In the genomic region with DNA sequence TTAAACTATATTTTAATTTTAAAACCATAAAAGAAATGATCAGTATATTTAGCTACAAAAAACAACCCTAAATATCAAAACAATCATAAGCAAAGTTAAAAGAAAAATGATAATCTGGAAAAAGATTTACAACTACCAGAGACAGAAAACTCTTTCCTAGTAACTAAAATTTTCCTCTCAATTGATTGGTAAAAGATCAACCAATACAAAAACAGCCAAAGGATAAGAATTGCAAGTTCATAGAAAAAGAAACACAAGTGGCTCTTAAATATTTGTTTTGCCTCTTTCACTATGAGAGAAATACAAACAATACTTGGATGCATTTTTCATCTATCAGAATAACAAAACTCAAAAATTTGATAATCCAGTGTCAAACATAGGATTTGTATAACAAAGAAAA, we compare ENCODE assay signal across 33 cellular contexts.
"Had no signal": no experiment of that assay in that cellular context is flagged by ENCODE, and none has a peak within 500 bp of the region (broad histone marks: within the 10 kb centered on the region; RNA-seq: fewer than 3 reads in every experiment).

No MANE protein-coding gene starts in this region.

- FAIRE-seq: astrocyte, bronchial epithelial cell, colon, endothelial cell of umbilical vein had no signal

- H3K4me1 Mint-ChIP-seq: activated CD4-positive, alpha-beta memory T cell treated with anti-CD3 and anti-CD28 coated beads, Interleukin-2, amount 10 ng/mL, durations not matched to agents 7 days and 5 days; activated CD4-positive, alpha-beta T cell treated with anti-CD3 and anti-CD28 coated beads, Interleukin-2, amount 10 ng/mL, durations not matched to agents 7 days and 5 days; activated naive CD4-positive, alpha-beta T cell treated with anti-CD3 and anti-CD28 coated beads, Interleukin-2, amount 10 ng/mL, durations not matched to agents 7 days and 5 days; activated naive CD8-positive, alpha-beta T cell treated with anti-CD3 and anti-CD28 coated beads, Interleukin-2, amount 10 ng/mL, durations not matched to agents 7 days and 5 days; WTC11 had no signal

- H3K4me3 Mint-ChIP-seq: activated CD4-positive, alpha-beta memory T cell treated with anti-CD3 and anti-CD28 coated beads, Interleukin-2, amount 10 ng/mL, durations not matched to agents 7 days and 5 days; activated CD4-positive, alpha-beta T cell treated with anti-CD3 and anti-CD28 coated beads, Interleukin-2, amount 10 ng/mL, durations not matched to agents 7 days and 5 days; activated naive CD4-positive, alpha-beta T cell treated with anti-CD3 and anti-CD28 coated beads, Interleukin-2, amount 10 ng/mL, durations not matched to agents 7 days and 5 days; activated naive CD8-positive, alpha-beta T cell treated with anti-CD3 and anti-CD28 coated beads, Interleukin-2, amount 10 ng/mL, durations not matched to agents 7 days and 5 days; activated T-cell treated with anti-CD3 and anti-CD28 coated beads, Interleukin-2, amount 50 U/mL, for 24 hours; activated T-cell treated with anti-CD3 and anti-CD28 coated beads, Interleukin-2, amount 50 U/mL, for 72 hours; central memory CD8-positive, alpha-beta T cell; effector memory CD8-positive, alpha-beta T cell; WTC11 had no signal

- DNase-seq: activated CD4-positive, alpha-beta memory T cell treated with anti-CD3 and anti-CD28 coated beads, Interleukin-2, amount 10 ng/mL, durations not matched to agents 7 days and 5 days; activated CD4-positive, alpha-beta T cell treated with anti-CD3 and anti-CD28 coated beads for 1 hour; activated CD4-positive, alpha-beta T cell treated with anti-CD3 and anti-CD28 coated beads for 4 hours; activated CD4-positive, alpha-beta T cell treated with anti-CD3 and anti-CD28 coated beads, Interleukin-2, amount 10 ng/mL, durations not matched to agents 7 days and 5 days; activated CD4-positive, alpha-beta T cell treated with anti-CD3 and anti-CD28 coated beads, Interleukin-2, amount 50 U/mL, for 4 hours; activated CD8-positive, alpha-beta memory T cell treated with anti-CD3 and anti-CD28 coated beads, Interleukin-2, amount 50 U/mL, for 48 hours; activated gamma-delta T cell; activated naive CD4-positive, alpha-beta T cell; activated naive CD4-positive, alpha-beta T cell treated with anti-CD3 and anti-CD28 coated beads, Interleukin-2, amount 10 ng/mL, durations not matched to agents 7 days and 5 days; activated naive CD8-positive, alpha-beta T cell treated with anti-CD3 and anti-CD28 coated beads, Interleukin-2, amount 10 ng/mL, durations not matched to agents 7 days and 5 days; activated T-cell treated with anti-CD3 and anti-CD28 coated beads for 4 hours; activated T-cell treated with anti-CD3 and anti-CD28 coated beads, Interleukin-2, amount 50 U/mL, for 24 hours; activated T-cell treated with anti-CD3 and anti-CD28 coated beads, Interleukin-2, amount 50 U/mL, for 72 hours; amniotic stem cell; anterior cingulate cortex; brain microvascular endothelial cell; cortex of kidney; dermis blood vessel endothelial cell; effector CD4-positive, alpha-beta T cell; effector memory CD8-positive, alpha-beta T cell; esophagus squamous epithelium; foreskin melanocyte; heart right ventricle; T-helper 2 cell had no signal

- H3K27me3 Mint-ChIP-seq: activated CD4-positive, alpha-beta memory T cell treated with anti-CD3 and anti-CD28 coated beads, Interleukin-2, amount 10 ng/mL, durations not matched to agents 7 days and 5 days; activated CD4-positive, alpha-beta T cell treated with anti-CD3 and anti-CD28 coated beads, Interleukin-2, amount 10 ng/mL, durations not matched to agents 7 days and 5 days; activated naive CD4-positive, alpha-beta T cell treated with anti-CD3 and anti-CD28 coated beads, Interleukin-2, amount 10 ng/mL, durations not matched to agents 7 days and 5 days; activated naive CD8-positive, alpha-beta T cell treated with anti-CD3 and anti-CD28 coated beads, Interleukin-2, amount 10 ng/mL, durations not matched to agents 7 days and 5 days; activated T-cell treated with anti-CD3 and anti-CD28 coated beads, Interleukin-2, amount 50 U/mL, for 24 hours; central memory CD8-positive, alpha-beta T cell; effector memory CD8-positive, alpha-beta T cell had no signal

- H3K27ac Mint-ChIP-seq: activated CD4-positive, alpha-beta memory T cell treated with anti-CD3 and anti-CD28 coated beads, Interleukin-2, amount 10 ng/mL, durations not matched to agents 7 days and 5 days; activated CD4-positive, alpha-beta T cell treated with anti-CD3 and anti-CD28 coated beads, Interleukin-2, amount 10 ng/mL, durations not matched to agents 7 days and 5 days; activated naive CD4-positive, alpha-beta T cell treated with anti-CD3 and anti-CD28 coated beads, Interleukin-2, amount 10 ng/mL, durations not matched to agents 7 days and 5 days; activated naive CD4-positive, alpha-beta T cell treated with anti-CD3 and anti-CD28 coated beads, Interleukin-2, amount 50 U/mL, for 72 hours; activated naive CD8-positive, alpha-beta T cell treated with anti-CD3 and anti-CD28 coated beads, Interleukin-2, amount 10 ng/mL, durations not matched to agents 7 days and 5 days; activated T-cell treated with anti-CD3 and anti-CD28 coated beads, Interleukin-2, amount 50 U/mL, for 24 hours; activated T-cell treated with anti-CD3 and anti-CD28 coated beads, Interleukin-2, amount 50 U/mL, for 72 hours; effector memory CD8-positive, alpha-beta T cell; WTC11 had no signal

- H3K36me3 Mint-ChIP-seq: activated naive CD4-positive, alpha-beta T cell treated with anti-CD3 and anti-CD28 coated beads, Interleukin-2, amount 10 ng/mL, durations not matched to agents 7 days and 5 days had no signal

- H3K36me3 ChIP-seq: brain microvascular endothelial cell, esophagus squamous epithelium, gastroesophageal sphincter, heart right ventricle had no signal

- H3K27ac ChIP-seq: brain microvascular endothelial cell, epithelial cell of prostate, esophagus squamous epithelium, gastroesophageal sphincter, heart right ventricle had no signal

- H3K4me1 ChIP-seq: esophagus squamous epithelium, gastroesophageal sphincter, heart right ventricle had no signal

- H3K4me3 ChIP-seq: esophagus squamous epithelium, gastroesophageal sphincter, heart right ventricle had no signal

- H3K27me3 ChIP-seq: brain microvascular endothelial cell, esophagus squamous epithelium, gastroesophageal sphincter, heart right ventricle had no signal

- ATAC-seq: activated naive CD4-positive, alpha-beta T cell treated with anti-CD3 and anti-CD28 coated beads, Interleukin-2, amount 50 U/mL, for 72 hours; activated T-cell treated with anti-CD3 and anti-CD28 coated beads, Interleukin-2, amount 50 U/mL, for 72 hours; effector memory CD8-positive, alpha-beta T cell; gastroesophageal sphincter; heart right ventricle; WTC11 had no signal
